ENCODE assay signal across 21 cellular contexts in the genomic region with DNA sequence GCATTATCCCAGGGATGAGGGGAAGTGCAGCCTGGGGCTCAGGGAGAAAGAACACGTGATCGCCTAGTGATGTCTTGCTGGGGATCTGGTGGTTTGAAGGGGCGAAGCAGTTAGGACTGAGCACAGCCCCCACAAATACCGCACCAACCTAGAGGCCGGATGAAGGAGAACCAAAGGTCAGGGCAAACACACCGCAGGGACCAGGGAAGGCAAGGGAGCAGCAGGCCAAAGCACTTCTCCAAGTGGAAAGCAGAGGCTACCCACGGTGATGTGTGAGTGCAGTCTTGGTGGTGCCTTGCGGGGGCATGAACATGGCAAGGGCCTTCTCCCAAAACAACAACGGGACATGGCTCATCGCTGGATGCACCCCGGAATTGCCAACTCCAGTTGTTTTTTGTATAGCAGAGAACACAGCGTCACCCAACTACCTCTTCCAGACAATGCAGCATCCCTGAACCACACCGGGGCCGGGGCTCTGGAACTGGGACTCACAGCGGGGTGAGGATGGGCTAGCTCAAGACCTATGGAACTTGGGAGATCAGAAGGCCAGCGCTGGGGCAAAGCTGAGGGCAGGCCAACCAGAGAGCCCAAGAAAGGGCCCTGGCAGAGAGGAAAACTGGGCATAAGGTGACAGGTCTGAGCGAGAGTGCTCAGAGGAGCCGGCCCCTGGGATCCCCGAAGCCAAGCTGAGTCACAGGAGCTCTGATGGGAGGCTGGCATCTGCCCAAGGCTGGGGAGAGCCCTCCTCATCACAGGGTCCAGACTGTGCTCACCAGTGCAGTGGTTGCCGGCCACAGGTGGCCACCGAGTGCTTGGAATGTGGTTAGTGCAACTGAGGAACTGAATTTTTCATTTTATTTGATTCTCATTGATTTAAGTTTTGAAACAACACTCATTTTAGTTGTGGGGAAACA. TPM values are rescaled to one million over a fixed set of nuclear protein-coding genes. Genes with fewer than 3 reads are reported as not detected.
DNase-seq lines count a peak whose midpoint lies in the region; ATAC-seq, FAIRE-seq and TF ChIP-seq lines count a peak whose summit lies in the region.
"Had no signal": no experiment of that assay in that cellular context is flagged by ENCODE, and none has a peak within 500 bp of the region (broad histone marks: within the 10 kb centered on the region; RNA-seq: fewer than 3 reads in every experiment).

No MANE protein-coding gene starts in this region.

- no peaks in the 10 kb centered on the region for H3K36me3 ChIP-seq in HepG2 (replicated peaks in 1 of 2; ENCODE audit: control insufficient read depth in 1 of 2, insufficient read depth in 2 of 2, low read length in 2 of 2)
- no peaks in the 10 kb centered on the region for H3K36me3 ChIP-seq in right lobe of liver
- no peaks in the 10 kb centered on the region for H3K36me3 ChIP-seq in astrocyte (ENCODE audit: insufficient read depth, low read length)

- H2AFZ ChIP-seq in HepG2 (ENCODE audit: low read length): no peak overlapping the region
- H2AFZ ChIP-seq in astrocyte (ENCODE audit: low read depth, low read length): no peak overlapping the region

- ATAC-seq in HepG2: peak; percentile 67
- no peak for ATAC-seq in right lobe of liver
- peak in 1 of 2 donors; percentile 60 for ATAC-seq in left cardiac atrium
- ATAC-seq in stimulated activated naive CD8-positive, alpha-beta T cell treated with anti-CD3 and anti-CD28 coated beads, Interleukin-15, Interleukin-2, amounts not matched to agents 100 U/mL and 50 U/mL, for 24 hours: no peak
- ATAC-seq: activated CD8-positive, alpha-beta T cell treated with anti-CD3 and anti-CD28 coated beads, Interleukin-2, amount 10 ng/mL, durations not matched to agents 7 days and 5 days; activated naive CD8-positive, alpha-beta T cell treated with anti-CD3 and anti-CD28 coated beads, Interleukin-2, amount 50 U/mL, for 24 hours had no signal

- no peak overlapping the region for H3K4me3 Mint-ChIP-seq in astrocyte (ENCODE audit: unreplicated experiment)
- H3K4me3 Mint-ChIP-seq: activated CD8-positive, alpha-beta T cell treated with anti-CD3 and anti-CD28 coated beads, Interleukin-2, amount 10 ng/mL, durations not matched to agents 7 days and 5 days; activated naive CD8-positive, alpha-beta T cell treated with anti-CD3 and anti-CD28 coated beads, Interleukin-2, amount 50 U/mL, for 24 hours; central memory CD8-positive, alpha-beta T cell; memory B cell; natural killer cell treated with Interleukin-12 subunit alpha and Interleukin-12 subunit beta and Interleukin-15 and Interleukin-18, amount 100 ng/mL, for 72 hours had no signal

- intact Hi-C loops in HepG2 (cut with micrococcal nuclease; ENCODE audit: unreplicated experiment) (no loop called here), right lobe of liver (cut with DNase I) (no loop called here), left cardiac atrium (cut with DNase I) (no loop called here)

- H3K27ac Mint-ChIP-seq in astrocyte (ENCODE audit: unreplicated experiment): peak overlapping the region; percentile 84
- H3K27ac Mint-ChIP-seq: activated CD8-positive, alpha-beta T cell treated with anti-CD3 and anti-CD28 coated beads, Interleukin-2, amount 10 ng/mL, durations not matched to agents 7 days and 5 days; activated naive CD8-positive, alpha-beta T cell treated with anti-CD3 and anti-CD28 coated beads, Interleukin-2, amount 50 U/mL, for 24 hours; memory B cell; natural killer cell treated with Interleukin-12 subunit alpha and Interleukin-12 subunit beta and Interleukin-15 and Interleukin-18, amount 100 ng/mL, for 72 hours had no signal

- DNase-seq in HepG2 (ENCODE audit: low spot score) (no peak), right lobe of liver (no peak), astrocyte (ENCODE audit: low read depth) (peak; percentile 47), left cardiac atrium (peak; percentile 41), urothelium cell line (ENCODE audit: low spot score) (peak; percentile 76), mesenteric fat pad (ENCODE audit: low spot score) (no peak)
- no peak for DNase-seq in stimulated activated naive CD8-positive, alpha-beta T cell treated with anti-CD3 and anti-CD28 coated beads, Interleukin-15, Interleukin-2, amounts not matched to agents 100 U/mL and 50 U/mL, for 24 hours
- DNase-seq in effector CD8-positive, alpha-beta T cell (lab: John Stamatoyannopoulos, UW): no peak
- DNase-seq: activated CD8-positive, alpha-beta T cell treated with anti-CD3 and anti-CD28 coated beads, Interleukin-2, amount 10 ng/mL, durations not matched to agents 7 days and 5 days; activated naive CD8-positive, alpha-beta T cell treated with anti-CD3 and anti-CD28 coated beads, Interleukin-2, amount 50 U/mL, for 24 hours; activated T-cell treated with anti-CD3 and anti-CD28 coated beads, Interleukin-2, amount 50 U/mL, for 48 hours; NCI-H187 treated with DMSO at 0.1 percent for 48 hours; NCI-H345; stimulated activated naive CD4-positive, alpha-beta T cell; trophoblast cell had no signal

- no peak overlapping the region for H3K27ac ChIP-seq in HepG2 (ENCODE audit: extremely low read length, insufficient read depth, low read length)
- H3K27ac ChIP-seq in right lobe of liver: no peak overlapping the region
- H3K27ac ChIP-seq in astrocyte (ENCODE audit: low read depth, low read length): no peak overlapping the region
- H3K27ac ChIP-seq: A549 had no signal

- TF ChIP-seq CTCF in HepG2 (CRISPR knock-in tag; IDR thresholded peaks at IDR 0.05) (no peak), right lobe of liver (IDR thresholded peaks at IDR 0.05) (no peak), astrocyte (IDR thresholded peaks at IDR 0.05; ENCODE audit: insufficient read depth, low read depth, low read length) (no peak)

- no peaks in the 10 kb centered on the region for H3K79me2 ChIP-seq in HepG2 (ENCODE audit: insufficient read depth, low read length)
- H3K79me2 ChIP-seq in astrocyte (ENCODE audit: insufficient read depth, low read length): no peaks in the 10 kb centered on the region

- H3K4me1 ChIP-seq in HepG2 (ENCODE audit: insufficient read depth, low read length): peaks cover 15% of the 10 kb centered on the region
- no peaks in the 10 kb centered on the region for H3K4me1 ChIP-seq in right lobe of liver
- peaks cover 11% of the 10 kb centered on the region for H3K4me1 ChIP-seq in astrocyte (ENCODE audit: insufficient read depth, low read length)
- H3K4me1 ChIP-seq: A549 had no signal

- H3K36me3 Mint-ChIP-seq in astrocyte (ENCODE audit: low read depth, unreplicated experiment): peaks cover 6% of the 10 kb centered on the region
- H3K36me3 Mint-ChIP-seq: memory B cell; natural killer cell treated with Interleukin-12 subunit alpha and Interleukin-12 subunit beta and Interleukin-15 and Interleukin-18, amount 100 ng/mL, for 72 hours had no signal

- H3K9me3 Mint-ChIP-seq in astrocyte (ENCODE audit: unreplicated experiment): peaks cover under 1% of the 10 kb centered on the region
- H3K9me3 Mint-ChIP-seq: natural killer cell treated with Interleukin-12 subunit alpha and Interleukin-12 subunit beta and Interleukin-15 and Interleukin-18, amount 100 ng/mL, for 72 hours had no signal

- H3K9ac ChIP-seq in HepG2 (ENCODE audit: insufficient read depth, low read depth, low read length): no peak overlapping the region
- H3K9ac ChIP-seq in astrocyte (ENCODE audit: low read length): no peak overlapping the region

- 23% methylated on average over 10 of the region's 21 CpGs for WGBS in HepG2 (ENCODE audit: low lambda C conversion rate)
- 75% methylated on average over 9 of the region's 21 CpGs for WGBS in right lobe of liver (ENCODE audit: insufficient coverage, low coverage, low lambda C conversion rate, missing lambda C conversion rate)

- no peak for TF ChIP-seq POLR2A in HepG2 (IDR thresholded peaks at IDR 0.05; ENCODE audit: insufficient read depth in 1 of 2, low read depth in 2 of 2, low read length in 2 of 2)
- TF ChIP-seq POLR2A in right lobe of liver (IDR thresholded peaks at IDR 0.05): no peak

- CTCF ChIA-PET in HepG2 (lab: Yijun Ruan, JAX; ENCODE audit: low intra/inter-chr PET ratio, low total read pairs): no interaction called here

- H3K4me3 ChIP-seq in HepG2 (replicated peaks in 1 of 3; ENCODE audit: insufficient read depth in 1 of 3, low read depth in 2 of 3, low read length in 3 of 3): no peak overlapping the region
- H3K4me3 ChIP-seq in right lobe of liver: no peak overlapping the region
- H3K4me3 ChIP-seq in astrocyte (ENCODE audit: insufficient read depth, low read depth, low read length): no peak overlapping the region
- H3K4me3 ChIP-seq: A549 had no signal

- BruUV-seq in HepG2 (replicated peaks; lab: Mats Ljungman, UMichigan): no TSS peak

- in situ Hi-C loops in HepG2 (cut with HindIII; ENCODE audit: extremely low pct_ligation_motif_present, low pct_unique_long_range_greater_than_20kb): no loop called here

- no peak for TF ChIP-seq EP300 in HepG2 (IDR thresholded peaks at IDR 0.05; ENCODE audit: low read depth in 2 of 2, low read length in 2 of 2)
- no peak for TF ChIP-seq EP300 in HepG2 (CRISPR knock-in tag; IDR thresholded peaks at IDR 0.05; ENCODE audit: borderline replicate concordance)

- FAIRE-seq in HepG2 (lab: Jason Lieb, UNC): no peak
- no peak for FAIRE-seq in astrocyte (lab: Jason Lieb, UNC)
- peak; percentile 91 for FAIRE-seq in urothelium cell line (lab: Jason Lieb, UNC)
- FAIRE-seq: A549, islet of Langerhans had no signal

- no peak overlapping the region for H3K4me2 ChIP-seq in HepG2 (ENCODE audit: low read depth, low read length)
- no peak overlapping the region for H3K4me2 ChIP-seq in astrocyte (ENCODE audit: low read length)
- H3K4me2 ChIP-seq: A549 had no signal

- no peak for TF ChIP-seq RAD21 in HepG2 (CRISPR knock-in tag; IDR thresholded peaks at IDR 0.05)

- no peaks in the 10 kb centered on the region for H3K9me3 ChIP-seq in HepG2 (ENCODE audit: low read length)
- no peaks in the 10 kb centered on the region for H3K9me3 ChIP-seq in right lobe of liver
- no peaks in the 10 kb centered on the region for H3K9me3 ChIP-seq in astrocyte (ENCODE audit: insufficient read depth, low read depth, low read length)
- H3K9me3 ChIP-seq: A549 had no signal

- H3K27me3 Mint-ChIP-seq in astrocyte (ENCODE audit: low read depth, unreplicated experiment): peaks cover 25% of the 10 kb centered on the region

- peaks cover 3% of the 10 kb centered on the region for H3K4me1 Mint-ChIP-seq in astrocyte (ENCODE audit: low read depth, unreplicated experiment)
- H3K4me1 Mint-ChIP-seq: activated naive CD8-positive, alpha-beta T cell treated with anti-CD3 and anti-CD28 coated beads, Interleukin-2, amount 50 U/mL, for 24 hours; central memory CD8-positive, alpha-beta T cell; memory B cell had no signal

- H3K27me3 ChIP-seq in HepG2 (ENCODE audit: control insufficient read depth in 1 of 2, insufficient read depth in 2 of 2, low read length in 2 of 2) (peaks cover 1 to 9% of the 10 kb centered on the region in 2 experiments; a peak in 2 of 5 replicates), right lobe of liver (no peaks in the 10 kb centered on the region), astrocyte (ENCODE audit: insufficient read depth, low read length) (no peaks in the 10 kb centered on the region)

- no peaks in the 10 kb centered on the region for H4K20me1 ChIP-seq in HepG2 (ENCODE audit: insufficient read depth, low read length)
- no peaks in the 10 kb centered on the region for H4K20me1 ChIP-seq in astrocyte (ENCODE audit: insufficient read depth, low read length)

- POLR2A ChIA-PET in HepG2 (lab: Yijun Ruan, JAX): no interaction called here

RNA-seq across cellular contexts. Expression of a gene that starts 11.1 kb away (rescaled TPM):
- 0.36 and 0.82 TPM in 2 replicates for total RNA-seq in HepG2 (2016; rRNA removed; fragmentation: Illumina TruSeq; extraction: Trizol)
- total RNA-seq in HepG2 (2016; cell fraction: cytosol; rRNA removed; fragmentation: Illumina TruSeq; extraction: Trizol; ENCODE audit: low read depth): 0.10 and 0.18 TPM in 2 replicates
- total RNA-seq in HepG2 (2016; cell fraction: insoluble cytoplasmic fraction; rRNA removed; fragmentation: Illumina TruSeq; extraction: Trizol): 0.40 and 1.1 TPM in 2 replicates
- total RNA-seq in HepG2 (2016; cell fraction: membrane; rRNA removed; fragmentation: Illumina TruSeq; extraction: Trizol): 0.28 and 0.68 TPM in 2 replicates
- total RNA-seq in HepG2 (2016; cell fraction: nucleus; rRNA removed; fragmentation: Illumina TruSeq; extraction: Trizol): 1.3 and 1.6 TPM in 2 replicates
- 0.54 and 0.55 TPM in 2 replicates for polyA plus RNA-seq in HepG2 (2011; rRNA removed)
- 0.42 and 0.63 TPM in 2 replicates for polyA plus RNA-seq in HepG2 (2011; cell fraction: cytosol; rRNA removed)
- polyA plus RNA-seq in HepG2 (2011; cell fraction: nucleus; rRNA removed): 0.72 and 0.73 TPM in 2 replicates
- polyA plus RNA-seq in HepG2 (2012): 0.20 and 0.39 TPM in 2 replicates
- polyA plus RNA-seq in HepG2 (2016; cell fraction: cytosol; fragmentation: Illumina TruSeq; extraction: Trizol; ENCODE audit: low read depth): 0.09 and 0.34 TPM in 2 replicates
- 0.35 and 0.51 TPM in 2 replicates for polyA plus RNA-seq in HepG2 (2016; cell fraction: insoluble cytoplasmic fraction; fragmentation: Illumina TruSeq; extraction: Trizol; ENCODE audit: low read depth)
- 0.32 and 0.44 TPM in 2 replicates for polyA plus RNA-seq in HepG2 (2016; cell fraction: membrane; fragmentation: Illumina TruSeq; extraction: Trizol; ENCODE audit: low read depth)
- 2.8 and 3.3 TPM in 2 replicates for polyA plus RNA-seq in HepG2 (2016; cell fraction: nucleus; fragmentation: Illumina TruSeq; extraction: Trizol; ENCODE audit: insufficient read depth, low read depth)
- 0.90 TPM in 1 of 2 replicates, not detected in the other for polyA minus RNA-seq in HepG2 (2011; rRNA and poly(A)+ RNA removed; ENCODE audit: low replicate concordance)
- 0.30 and 0.44 TPM in 2 replicates for polyA minus RNA-seq in HepG2 (2011; cell fraction: cytosol; rRNA and poly(A)+ RNA removed)
- 0.13 TPM in 1 of 2 replicates, not detected in the other for polyA minus RNA-seq in HepG2 (2011; cell fraction: nucleus; rRNA and poly(A)+ RNA removed)
- 1 to 10 TPM in 3 of 6 experiments, under 1 TPM in 3; 0.37 to 1.7 (median 0.94) TPM for total RNA-seq in right lobe of liver
- total RNA-seq in astrocyte: 6.2 and 6.3 TPM in 2 replicates
- total RNA-seq in left cardiac atrium: 10 to 100 TPM; 28.8 to 50.0 TPM
- total RNA-seq in mesenteric fat pad: 14.9 TPM
- total RNA-seq: activated CD8-positive, alpha-beta T cell treated with anti-CD3 and anti-CD28 coated beads, Interleukin-2, amount 10 ng/mL, durations not matched to agents 7 days and 5 days; MCF 10A had no signal

Comparison
In these comparisons a context has a peak if more than half of its experiments do, and no peak if none do; other contexts are left out.
1. DNase-seq: peak in astrocyte (single experiment), left cardiac atrium (single experiment) and urothelium cell line (single experiment); none in HepG2 (single experiment), right lobe of liver (0 of 3), stimulated activated naive CD8-positive, alpha-beta T cell treated with anti-CD3 and anti-CD28 coated beads, Interleukin-15, Interleukin-2, amounts not matched to agents 100 U/mL and 50 U/mL, for 24 hours (single experiment), effector CD8-positive, alpha-beta T cell (single experiment) and mesenteric fat pad (single experiment).